Comparison of ENCODE assay signal across 19 cellular contexts in genomic region chr6:140806431-140806830, GRCh38.
DNase-seq lines count a peak whose midpoint lies in the region; FAIRE-seq and TF ChIP-seq lines count a peak whose summit lies in the region.
"Had no signal": no experiment of that assay in that cellular context is flagged by ENCODE, and none has a peak within 500 bp of the region (broad histone marks: within the 10 kb centered on the region; RNA-seq: fewer than 3 reads in every experiment).

No MANE protein-coding gene starts in this region.

- H2AK5ac ChIP-seq in mesendoderm (ENCODE audit: low read length): no peak overlapping the region

- H2BK15ac ChIP-seq in mesendoderm (replicated peaks; ENCODE audit: low read depth): no peak overlapping the region

- TF ChIP-seq CTCF in MM.1S (IDR thresholded peaks at IDR 0.05; ENCODE audit: low read length): no peak

- DNase-seq in AG08395 (ENCODE audit: low spot score) (peak; percentile 4), HTR-8/SVneo (ENCODE audit: insufficient read length, low spot score) (peak; percentile 4), astrocyte of the hippocampus (ENCODE audit: low read depth, low spot score) (peak; percentile 19), mesendoderm (peak; percentile 68), NCI-H1436 treated with DMSO at 0.1 percent for 48 hours (lab: John Stamatoyannopoulos, UW) (no peak), cerebellar nuclear complex (lab: John Stamatoyannopoulos, UW) (no peak), MM.1S (no peak)
- no peak for DNase-seq in stimulated activated CD4-positive, alpha-beta T cell treated with anti-CD3 and anti-CD28 coated beads, Interleukin-2, amount 100 ng/mL, for 24 hours
- DNase-seq: 8988T, GF-D8, GM23248, HFFc6, NCI-H1417, NCI-H2029, NCI-H510A treated with DMSO at 0.1 percent for 48 hours, T-cell had no signal

- no peak overlapping the region for H3K56ac ChIP-seq in mesendoderm (ENCODE audit: low read length)

- no peaks in the 10 kb centered on the region for H3K79me2 ChIP-seq in mesendoderm (ENCODE audit: control insufficient read depth, insufficient read depth, low read length)
- no peaks in the 10 kb centered on the region for H3K79me2 ChIP-seq in MM.1S (ENCODE audit: low read length)

- H3K27ac ChIP-seq in mesendoderm (ENCODE audit: low read depth, low read length): no peak overlapping the region
- no peak overlapping the region for H3K27ac ChIP-seq in MM.1S (ENCODE audit: low read length)
- H3K27ac ChIP-seq: GM23248, HL-60, KMS-11, SK-N-MC had no signal

- no CpG with 5 or more reads among the region's 1 CpG for WGBS in mesendoderm (ENCODE audit: extremely low coverage, insufficient coverage, low lambda C conversion rate)

- H3K18ac ChIP-seq in mesendoderm (ENCODE audit: low read length): no peak overlapping the region

- H2BK5ac ChIP-seq in mesendoderm (ENCODE audit: low read length): no peak overlapping the region

- H3K79me1 ChIP-seq in mesendoderm (ENCODE audit: low read length): no peaks in the 10 kb centered on the region

- H3K36me3 ChIP-seq in mesendoderm (ENCODE audit: control insufficient read depth, insufficient read depth, low read length) (no peaks in the 10 kb centered on the region), MM.1S (replicated peaks; ENCODE audit: insufficient read depth, low read length) (no peaks in the 10 kb centered on the region)

- no peaks in the 10 kb centered on the region for H3K9me3 ChIP-seq in MM.1S (replicated peaks; ENCODE audit: insufficient read depth, low read length)

- H3K4ac ChIP-seq in mesendoderm (ENCODE audit: low read depth, low read length): no peak overlapping the region

- H3K4me1 ChIP-seq in mesendoderm (ENCODE audit: control insufficient read depth, low read depth, low read length): no peaks in the 10 kb centered on the region
- H3K4me1 ChIP-seq in MM.1S (ENCODE audit: low read length): peaks cover 15% of the 10 kb centered on the region

- H4K20me1 ChIP-seq in MM.1S (ENCODE audit: insufficient read depth, low read length): no peaks in the 10 kb centered on the region

- no peak overlapping the region for H4K5ac ChIP-seq in mesendoderm (ENCODE audit: low read length)

- H3K23ac ChIP-seq in mesendoderm (ENCODE audit: low read length): no peak overlapping the region

- no peak overlapping the region for H3K4me3 ChIP-seq in mesendoderm (ENCODE audit: low read length)
- H3K4me3 ChIP-seq in MM.1S (ENCODE audit: low read length): no peak overlapping the region
- H3K4me3 ChIP-seq: GM23248, SK-N-MC had no signal

- H3F3A ChIP-seq in MM.1S (ENCODE audit: insufficient read depth, low read length): 0 out of 2 replicates have a peak, but pooled peaks cover 5% of the 10 kb centered on the region

- no peak overlapping the region for H2BK120ac ChIP-seq in mesendoderm (ENCODE audit: low read depth, low read length)

- H3K4me2 ChIP-seq in mesendoderm (ENCODE audit: low read length): no peak overlapping the region
- no peak overlapping the region for H3K4me2 ChIP-seq in MM.1S (ENCODE audit: low read depth, low read length)
- H3K4me2 ChIP-seq: KMS-11 had no signal

- H4K8ac ChIP-seq in mesendoderm (ENCODE audit: low read depth, low read length): no peak overlapping the region

- no peak for FAIRE-seq in HTR-8/SVneo (lab: Jason Lieb, UNC)

- no peaks in the 10 kb centered on the region for H3K27me3 ChIP-seq in mesendoderm (ENCODE audit: insufficient read depth, low read length, poor library complexity)
- no peaks in the 10 kb centered on the region for H3K27me3 ChIP-seq in MM.1S (replicated peaks; ENCODE audit: insufficient read depth, low read length)

- H3K9ac ChIP-seq in mesendoderm (ENCODE audit: low read length) (no peak overlapping the region), MM.1S (ENCODE audit: low read length) (no peak overlapping the region)
- H3K9ac ChIP-seq: GM23248, KMS-11 had no signal

- H3K9me2 ChIP-seq in MM.1S (replicated peaks; ENCODE audit: insufficient read depth, low read length): no peaks in the 10 kb centered on the region

- no peak overlapping the region for H2AFZ ChIP-seq in MM.1S (ENCODE audit: low read length)
- H2AFZ ChIP-seq: GM23248 had no signal

Comparison
In these comparisons a context has a peak if more than half of its experiments do, and no peak if none do; other contexts are left out.
1. DNase-seq: peak in AG08395 (single experiment), HTR-8/SVneo (single experiment), astrocyte of the hippocampus (single experiment) and mesendoderm (single experiment); none in NCI-H1436 treated with DMSO at 0.1 percent for 48 hours (single experiment), stimulated activated CD4-positive, alpha-beta T cell treated with anti-CD3 and anti-CD28 coated beads, Interleukin-2, amount 100 ng/mL, for 24 hours (0 of 2), cerebellar nuclear complex (0 of 2) and MM.1S (single experiment).